In genomic region chr10:15244635-15245197, GRCh38 we compare ENCODE assay signal across 12 cellular contexts.
"Had no signal": no experiment of that assay in that cellular context is flagged by ENCODE, and none has a peak within 500 bp of the region (broad histone marks: within the 10 kb centered on the region; RNA-seq: fewer than 3 reads in every experiment).

No MANE protein-coding gene starts in this region.

- H3K27me3 Mint-ChIP-seq: effector memory CD8-positive, alpha-beta T cell had no signal

- H3K27ac Mint-ChIP-seq: activated T-helper 2 cell treated with anti-CD3 and anti-CD28 coated beads, Interferon-gamma antibody, Interleukin-2, Interleukin-4, amounts not matched to agents 10 μg/mL and 5 μg/mL and 100 μg/mL, durations not matched to agents 14 hours and 24 hours and 36 hours; nephron; stimulated activated memory B cell treated with anti-CD40 and anti-IgM and Interleukin-4, amounts not matched to agents 10 μg/mL and 1 μg/mL and 100 μg/mL, for 72 hours; T-helper 2 cell treated with Interferon-gamma antibody and Interleukin-4, amounts not matched to agents 5 μg/mL and 100 μg/mL, for 36 hours had no signal

- H3K4me3 Mint-ChIP-seq: effector memory CD8-positive, alpha-beta T cell; nephron; stimulated activated memory B cell treated with anti-CD40 and anti-IgM and Interleukin-4, amounts not matched to agents 10 μg/mL and 1 μg/mL and 100 μg/mL, for 72 hours; T-helper 2 cell treated with Interferon-gamma antibody and Interleukin-4, amounts not matched to agents 5 μg/mL and 100 μg/mL, for 36 hours had no signal

- H3K9me3 ChIP-seq: heart right ventricle, lower lobe of right lung, tibial artery had no signal

- ATAC-seq: heart right ventricle, left cardiac atrium had no signal

- H3K36me3 ChIP-seq: lower lobe of right lung had no signal

- H3K27me3 ChIP-seq: heart right ventricle, tibial artery had no signal

- H3K9me3 Mint-ChIP-seq: activated naive CD4-positive, alpha-beta T cell treated with anti-CD3 and anti-CD28 coated beads, Interleukin-2, amount 50 U/mL, for 72 hours; activated T-helper 2 cell treated with anti-CD3 and anti-CD28 coated beads, Interferon-gamma antibody, Interleukin-2, Interleukin-4, amounts not matched to agents 10 μg/mL and 5 μg/mL and 100 μg/mL, durations not matched to agents 14 hours and 24 hours and 36 hours; effector memory CD8-positive, alpha-beta T cell; nephron; stimulated activated memory B cell treated with anti-CD40 and anti-IgM and Interleukin-4, amounts not matched to agents 10 μg/mL and 1 μg/mL and 100 μg/mL, for 72 hours; T-helper 2 cell treated with Interferon-gamma antibody and Interleukin-4, amounts not matched to agents 5 μg/mL and 100 μg/mL, for 36 hours had no signal

- H3K36me3 Mint-ChIP-seq: activated naive CD4-positive, alpha-beta T cell treated with anti-CD3 and anti-CD28 coated beads, Interleukin-2, amount 50 U/mL, for 72 hours; stimulated activated memory B cell treated with anti-CD40 and anti-IgM and Interleukin-4, amounts not matched to agents 10 μg/mL and 1 μg/mL and 100 μg/mL, for 72 hours had no signal

- H3K4me1 Mint-ChIP-seq: nephron; stimulated activated memory B cell treated with anti-CD40 and anti-IgM and Interleukin-4, amounts not matched to agents 10 μg/mL and 1 μg/mL and 100 μg/mL, for 72 hours had no signal

- H3K4me1 ChIP-seq: heart right ventricle, lower lobe of right lung, tibial artery had no signal

- H3K27ac ChIP-seq: heart right ventricle, lower lobe of right lung, tibial artery had no signal

- DNase-seq: activated CD4-positive, alpha-beta T cell treated with anti-CD3 and anti-CD28 coated beads for 1 hour; heart right ventricle; left cardiac atrium; lower lobe of right lung; occipital lobe; tibial artery had no signal

- H3K4me3 ChIP-seq: heart right ventricle, lower lobe of right lung, tibial artery had no signal
